In genomic region chr2:201880620-201881381, GRCh38 we compare ENCODE assay signal across 10 cellular contexts.
DNase-seq lines count a peak whose midpoint lies in the region; ATAC-seq, FAIRE-seq and TF ChIP-seq lines count a peak whose summit lies in the region.
"Had no signal": no experiment of that assay in that cellular context is flagged by ENCODE, and none has a peak within 500 bp of the region (broad histone marks: within the 10 kb centered on the region; RNA-seq: fewer than 3 reads in every experiment).

No MANE protein-coding gene starts in this region.

- CTCF ChIA-PET in PC-3 (lab: Charles Lee): no interaction called here

- H3K4me3 ChIP-seq in PC-3 (ENCODE audit: low read length) (no peak overlapping the region), kidney (ENCODE audit: low read length in 2 of 2) (no peak overlapping the region)

- H3K4me1 Mint-ChIP-seq in effector memory CD8-positive, alpha-beta T cell (ENCODE audit: low read depth in 2 of 2): peaks cover 9 to 12% of the 10 kb centered on the region in 2 donors

- DNase-seq in CMK (ENCODE audit: low read depth): peak; percentile 79
- DNase-seq in PC-3: peak; percentile 28
- DNase-seq in kidney: peak; percentile 95
- no peak for DNase-seq in GM13977 (ENCODE audit: low spot score)
- no peak for DNase-seq in NCI-H526 treated with DMSO at 0.1 percent for 48 hours (lab: John Stamatoyannopoulos, UW)
- no peak for DNase-seq in GM20000 (ENCODE audit: low spot score)
- no peak for DNase-seq in effector memory CD8-positive, alpha-beta T cell
- DNase-seq: Right ventricle myocardium superior had no signal

- H2AFZ ChIP-seq in PC-3 (ENCODE audit: low read length): no peak overlapping the region

- H3K4me1 ChIP-seq in PC-3 (ENCODE audit: insufficient read depth, low read length) (peaks cover 20% of the 10 kb centered on the region), kidney (ENCODE audit: control insufficient read depth in 1 of 2, insufficient read depth in 1 of 2, low read depth in 1 of 2, low read length in 2 of 2) (peaks cover 3 to 17% of the 10 kb centered on the region in 2 donors)

- POLR2A ChIA-PET in PC-3 (lab: Charles Lee; ENCODE audit: unreplicated experiment): no interaction called here

- intact Hi-C loops in PC-3 (cut with micrococcal nuclease) (no loop called here), kidney (cut with DNase I) (no loop called here)

- H3K9ac ChIP-seq in PC-3 (ENCODE audit: low read length): no peak overlapping the region
- H3K9ac ChIP-seq in kidney (ENCODE audit: low read length in 2 of 2): no peak overlapping the region

- H3K27ac ChIP-seq in PC-3 (ENCODE audit: low read length) (no peak overlapping the region), kidney (ENCODE audit: low read depth in 2 of 2, low read length in 2 of 2) (no peak overlapping the region)

- no peak for FAIRE-seq in kidney (lab: Jason Lieb, UNC)
- FAIRE-seq: D721Med had no signal

- H3K9me3 Mint-ChIP-seq in effector memory CD8-positive, alpha-beta T cell: no peaks in the 10 kb centered on the region

- H3K27me3 ChIP-seq in PC-3 (ENCODE audit: low read length): 0 out of 2 replicates have a peak, but pooled peaks cover 4% of the 10 kb centered on the region

- no peak overlapping the region for H3K4me2 ChIP-seq in PC-3 (ENCODE audit: low read length)

- no peaks in the 10 kb centered on the region for H4K20me1 ChIP-seq in PC-3 (ENCODE audit: low read length)

- H3K27ac Mint-ChIP-seq in effector memory CD8-positive, alpha-beta T cell: no peak overlapping the region

- TF ChIP-seq CTCF in PC-3 (conservative IDR thresholded peaks at IDR 0.05; ENCODE audit: low read depth, low read length) (no peak), kidney (IDR thresholded peaks at IDR 0.05; ENCODE audit: borderline replicate concordance, extremely low read depth, insufficient read depth) (no peak), GM13977 (IDR thresholded peaks at IDR 0.05; ENCODE audit: extremely low read depth, insufficient read depth, missing control alignments) (no peak), GM20000 (IDR thresholded peaks at IDR 0.05; ENCODE audit: extremely low read depth, missing control alignments) (no peak)

- no peaks in the 10 kb centered on the region for H3K9me2 ChIP-seq in PC-3 (replicated peaks; ENCODE audit: low read length)

- H3K36me3 ChIP-seq in PC-3 (ENCODE audit: low read depth, low read length): no peaks in the 10 kb centered on the region
- no peaks in the 10 kb centered on the region for H3K36me3 ChIP-seq in kidney (ENCODE audit: control insufficient read depth in 1 of 2, insufficient read depth in 2 of 2, low read length in 2 of 2)

- no peaks in the 10 kb centered on the region for H3K79me2 ChIP-seq in PC-3 (ENCODE audit: low read length)

- H3K36me3 Mint-ChIP-seq in effector memory CD8-positive, alpha-beta T cell (ENCODE audit: insufficient read depth): no peaks in the 10 kb centered on the region

- H3K9me3 ChIP-seq in PC-3 (ENCODE audit: low read length) (no peaks in the 10 kb centered on the region), kidney (ENCODE audit: control insufficient read depth in 1 of 2, low read length in 2 of 2) (no peaks in the 10 kb centered on the region)

- H3K4me3 Mint-ChIP-seq in effector memory CD8-positive, alpha-beta T cell: no peak overlapping the region

- in situ Hi-C loops in GM13977 (cut with MboI; ENCODE audit: low pct_unique_long_range_greater_than_20kb, low sequenced_read_pairs, unreplicated experiment): no loop called here

- no TSS peak for BruUV-seq in PC-3 (replicated peaks; lab: Mats Ljungman, UMichigan)

- ATAC-seq in GM21447 (IDR thresholded peaks at IDR 0.05; ENCODE audit: unreplicated experiment) (peak; percentile 50), PC-3 (peak; percentile 50; the same call in 1 of the 2 replicates)
- no peak for ATAC-seq in effector memory CD8-positive, alpha-beta T cell (replicated peaks)

- H3K27me3 Mint-ChIP-seq in effector memory CD8-positive, alpha-beta T cell: peaks cover 66 to 80% of the 10 kb centered on the region in 2 donors

- H3F3A ChIP-seq in PC-3 (ENCODE audit: low read length, unreplicated experiment): no peaks in the 10 kb centered on the region

Comparison
In these comparisons a context has a peak if more than half of its experiments do, and no peak if none do; other contexts are left out.
1. DNase-seq: peak in CMK (single experiment), PC-3 (single experiment) and kidney (single experiment); none in GM13977 (single experiment), NCI-H526 treated with DMSO at 0.1 percent for 48 hours (single experiment), GM20000 (single experiment) and effector memory CD8-positive, alpha-beta T cell (0 of 3).